ENCODE assay signal across 8 cellular contexts in the genomic region with DNA sequence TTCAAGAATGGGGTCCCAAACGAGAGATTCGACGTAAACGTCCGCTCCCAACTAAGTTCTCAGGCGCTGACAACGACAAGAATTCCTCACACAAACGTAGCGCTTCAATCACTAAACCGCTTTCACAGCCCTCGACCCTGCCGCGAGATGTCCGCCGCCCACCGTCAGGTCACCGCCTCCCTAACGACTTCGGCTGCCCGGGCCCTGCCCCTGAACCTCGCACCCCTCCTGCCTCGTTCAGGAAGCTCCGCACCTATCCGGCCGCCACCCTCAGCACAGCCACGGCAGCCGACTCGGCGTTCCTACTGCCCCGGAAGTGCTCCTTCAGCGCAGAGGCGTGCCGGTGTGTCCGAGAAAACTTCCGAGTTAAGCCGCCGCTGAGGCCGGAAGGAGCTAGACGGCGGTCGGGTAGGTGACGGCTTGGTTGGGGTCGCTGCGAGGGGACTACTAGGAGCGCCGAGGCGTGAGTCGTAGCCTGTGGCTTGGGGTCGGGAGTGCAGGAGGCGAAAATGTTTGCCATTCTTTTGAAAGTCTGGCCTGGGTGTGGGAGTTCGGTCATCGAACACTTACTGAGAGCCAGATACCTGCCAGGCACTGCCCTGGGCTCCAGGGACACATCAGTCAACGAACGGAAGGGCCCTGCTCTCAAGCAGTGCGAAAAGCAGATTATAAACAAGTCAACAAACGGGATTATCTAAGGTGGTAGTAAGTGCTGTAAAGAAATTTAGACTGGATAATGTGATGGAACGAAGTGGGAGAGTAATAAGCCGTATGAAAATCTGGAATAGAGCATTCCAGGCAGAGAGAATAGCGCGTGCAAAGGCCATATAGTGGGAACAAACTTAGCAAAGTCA. TPM values are rescaled to one million over a fixed set of nuclear protein-coding genes. Genes with fewer than 3 reads are reported as not detected.
DNase-seq lines count a peak whose midpoint lies in the region; ATAC-seq and TF ChIP-seq lines count a peak whose summit lies in the region.

Gene FAM114A2 (minus strand): TSS at position 307 of the 854 bp plus-strand sequence. CDS start 3,957 bp downstream, outside the sequence.
Gene MFAP3 (plus strand): TSS at position 364 of the 854 bp plus-strand sequence. CDS start 10,756 bp downstream, outside the sequence.

- ATAC-seq in GM19328 (IDR thresholded peaks at IDR 0.05; ENCODE audit: unreplicated experiment) (peak; percentile 97), HG03469 (IDR thresholded peaks at IDR 0.05; ENCODE audit: unreplicated experiment) (peak; percentile 96)

- H3K27ac ChIP-seq in coronary artery, result peak within 1 kb of the TSS; percentile 64 to 86

- peaks cover 47% of the 10 kb centered on the region for H3K4me1 Mint-ChIP-seq in activated CD4-positive, alpha-beta T cell treated with anti-CD3 and anti-CD28 coated beads, Interleukin-2, amount 10 ng/mL, durations not matched to agents 7 days and 5 days

- H3K27me3 Mint-ChIP-seq in activated CD4-positive, alpha-beta T cell treated with anti-CD3 and anti-CD28 coated beads, Interleukin-2, amount 10 ng/mL, durations not matched to agents 7 days and 5 days, result no peaks in the 10 kb centered on the region

- TF ChIP-seq CTCF in coronary artery (IDR thresholded peaks at IDR 0.05), result no peak

- POLR2A ChIA-PET in activated CD4-positive, alpha-beta T cell treated with anti-CD3 and anti-CD28 coated beads, Interleukin-2, amount 10 ng/mL, durations not matched to agents 7 days and 5 days (lab: Charles Lee), result interaction anchor here (0.7 to 1.2 kb wide), 3 partner anchors 9 to 151 kb away, joined by 3 to 4 read pairs (median 4); partner anchors contain the start of gene GALNT10

- CTCF ChIA-PET in activated CD4-positive, alpha-beta T cell treated with anti-CD3 and anti-CD28 coated beads, Interleukin-2, amount 10 ng/mL, durations not matched to agents 7 days and 5 days (lab: Charles Lee), result interaction anchor here (0.7 to 1.0 kb wide), 4 partner anchors 12 to 33 kb away, joined by 3 to 4 read pairs (median 3); no protein-coding TSS in a partner anchor

- peak within 1 kb of the TSS; percentile 97 for H3K27ac Mint-ChIP-seq in activated CD4-positive, alpha-beta T cell treated with anti-CD3 and anti-CD28 coated beads, Interleukin-2, amount 10 ng/mL, durations not matched to agents 7 days and 5 days

- DNase-seq in C1 segment of cervical spinal cord (lab: John Stamatoyannopoulos, UW), result peak; percentile 30 to 85 (median 70)
- DNase-seq in NCI-H69 (lab: John Stamatoyannopoulos, UW), result peak; percentile 97
- peak; percentile 92 for DNase-seq in activated CD4-positive, alpha-beta T cell treated with anti-CD3 and anti-CD28 coated beads, Interleukin-2, amount 10 ng/mL, durations not matched to agents 7 days and 5 days
- peak; percentile 92 for DNase-seq in coronary artery (ENCODE audit: low spot score)
- peak; percentile 96 for DNase-seq in left kidney (ENCODE audit: low read depth, low spot score)
- DNase-seq in stimulated activated CD4-positive, alpha-beta T cell treated with anti-CD3 and anti-CD28 coated beads, Interleukin-1b, Interleukin-23, amount 100 ng/mL, for 48 hours, result peak; percentile 93

- peaks cover 18% of the 10 kb centered on the region for H3K36me3 Mint-ChIP-seq in activated CD4-positive, alpha-beta T cell treated with anti-CD3 and anti-CD28 coated beads, Interleukin-2, amount 10 ng/mL, durations not matched to agents 7 days and 5 days (ENCODE audit: low read depth)

- H3K9me3 Mint-ChIP-seq in activated CD4-positive, alpha-beta T cell treated with anti-CD3 and anti-CD28 coated beads, Interleukin-2, amount 10 ng/mL, durations not matched to agents 7 days and 5 days, result no peaks in the 10 kb centered on the region

- peak within 1 kb of the TSS; percentile 89 for H3K4me3 Mint-ChIP-seq in activated CD4-positive, alpha-beta T cell treated with anti-CD3 and anti-CD28 coated beads, Interleukin-2, amount 10 ng/mL, durations not matched to agents 7 days and 5 days

- peak within 1 kb of the TSS; percentile 89 for H3K4me3 ChIP-seq in coronary artery

RNA-seq across cellular contexts. Expression of gene FAM114A2, which starts in this region (rescaled TPM):
- 10 to 100 TPM; 19.1 to 22.7 TPM for total RNA-seq in activated CD4-positive, alpha-beta T cell treated with anti-CD3 and anti-CD28 coated beads, Interleukin-2, amount 10 ng/mL, durations not matched to agents 7 days and 5 days

RNA-seq across cellular contexts. Expression of gene MFAP3, which starts in this region (rescaled TPM):
- 10 to 100 TPM; 26.3 to 28.7 TPM for total RNA-seq in activated CD4-positive, alpha-beta T cell treated with anti-CD3 and anti-CD28 coated beads, Interleukin-2, amount 10 ng/mL, durations not matched to agents 7 days and 5 days

Comparison
In these comparisons a context has a peak if more than half of its experiments do, and no peak if none do; other contexts are left out.
1. Peak in every context shown above with its lines: DNase-seq, ATAC-seq, H3K4me3 ChIP-seq and H3K27ac ChIP-seq.